In genomic region chr3:141489184-141489583, GRCh38 we compare ENCODE assay signal across 12 cellular contexts. TPM values are rescaled to one million over a fixed set of nuclear protein-coding genes. Genes with fewer than 3 reads are reported as not detected.
DNase-seq lines count a peak whose midpoint lies in the region; ATAC-seq, FAIRE-seq and TF ChIP-seq lines count a peak whose summit lies in the region.
"Had no signal": no experiment of that assay in that cellular context is flagged by ENCODE, and none has a peak within 500 bp of the region (broad histone marks: within the 10 kb centered on the region; RNA-seq: fewer than 3 reads in every experiment).

No MANE protein-coding gene starts in this region.

- H3K9me3 ChIP-seq in A549, result no peaks in the 10 kb centered on the region
- H3K9me3 ChIP-seq in SK-N-MC (ENCODE audit: low read depth, low read length), result no peaks in the 10 kb centered on the region
- no peaks in the 10 kb centered on the region for H3K9me3 ChIP-seq in trophoblast cell (ENCODE audit: insufficient read depth, low read depth, low read length)
- H3K9me3 ChIP-seq: stomach had no signal

- peaks cover 41% of the 10 kb centered on the region for H3K4me1 ChIP-seq in A549
- peaks cover 3 to 7% of the 10 kb centered on the region in 2 experiments for H3K4me1 ChIP-seq in trophoblast cell (ENCODE audit: control insufficient read depth in 1 of 2, insufficient read depth in 2 of 2, low read length in 2 of 2)

- no peak overlapping the region for H3K18ac ChIP-seq in trophoblast cell (ENCODE audit: low read length)

- no peak overlapping the region for H2BK120ac ChIP-seq in trophoblast cell (ENCODE audit: insufficient read depth, low read length, poor library complexity)

- FAIRE-seq in A549 (lab: Jason Lieb, UNC) (no peak), GM18507 (lab: Jason Lieb, UNC) (peak; percentile 83)

- no peak overlapping the region for H2AK5ac ChIP-seq in trophoblast cell (ENCODE audit: low read length)

- H3K27me3 Mint-ChIP-seq in endothelial cell (ENCODE audit: unreplicated experiment), result peaks cover 19% of the 10 kb centered on the region

- no peak overlapping the region for H2AFZ ChIP-seq in trophoblast cell (ENCODE audit: insufficient read depth, low read length, poor library complexity)

- peaks cover 4% of the 10 kb centered on the region for H3K36me3 Mint-ChIP-seq in endothelial cell (ENCODE audit: low read depth, unreplicated experiment)
- H3K36me3 Mint-ChIP-seq: mesothelial cell of epicardium had no signal

- H2BK12ac ChIP-seq in trophoblast cell (ENCODE audit: low read length), result no peak overlapping the region

- CTCF ChIA-PET in A549 (lab: Yijun Ruan, JAX), result interaction anchor here (0.8 to 1.2 kb wide), 2 partner anchors 8 to 24 kb away, joined by 3 to 4 read pairs; no protein-coding TSS in a partner anchor

- no peak overlapping the region for H4K91ac ChIP-seq in trophoblast cell (ENCODE audit: low read depth, low read length)

- TF ChIP-seq POLR2A in A549 (IDR thresholded peaks at IDR 0.05; ENCODE audit: low read length), result no peak

- TF ChIP-seq RAD21 in A549 (conservative IDR thresholded peaks at IDR 0.05 in 1 of 2, IDR thresholded peaks at IDR 0.05 in 1 of 2), result no peak

- no peak for ATAC-seq in A549
- no peak for ATAC-seq in GM19467 (IDR thresholded peaks at IDR 0.05; ENCODE audit: unreplicated experiment)

- no peak overlapping the region for H3K23ac ChIP-seq in trophoblast cell (ENCODE audit: low read length)

- TF ChIP-seq EP300 in A549 (IDR thresholded peaks at IDR 0.05), result no peak

- H3K27ac ChIP-seq in A549, result no peak overlapping the region
- H3K27ac ChIP-seq in SK-N-MC, result no peak overlapping the region
- H3K27ac ChIP-seq in trophoblast cell (ENCODE audit: low read depth, low read length), result no peak overlapping the region
- H3K27ac ChIP-seq: stomach had no signal

- H3K4me3 Mint-ChIP-seq in endothelial cell (ENCODE audit: unreplicated experiment), result peak overlapping the region; percentile 77
- H3K4me3 Mint-ChIP-seq: mesothelial cell of epicardium had no signal

- POLR2A ChIA-PET in A549 (lab: Yijun Ruan, JAX), result interaction anchor here (0.6 kb wide), 1 partner anchor 160 kb away, joined by 3 read pairs; no protein-coding TSS in a partner anchor

- TF ChIP-seq CTCF in A549 (IDR thresholded peaks at IDR 0.05), result no peak
- TF ChIP-seq CTCF in endothelial cell (IDR thresholded peaks at IDR 0.05; ENCODE audit: unreplicated experiment), result no peak

- H3K9ac ChIP-seq in SK-N-MC (ENCODE audit: insufficient read length) (peak overlapping the region; percentile 21), trophoblast cell (ENCODE audit: low read length) (no peak overlapping the region)

- H3K14ac ChIP-seq in trophoblast cell (ENCODE audit: low read length), result no peak overlapping the region

- WGBS in A549 (ENCODE audit: missing lambda C conversion rate), result 22% methylated on average over 1 of the region's 1 CpG
- WGBS in trophoblast cell (ENCODE audit: extremely low coverage, insufficient coverage, insufficient read length), result no CpG with 5 or more reads among the region's 1 CpG

- H3K79me2 ChIP-seq in trophoblast cell (ENCODE audit: control insufficient read depth, insufficient read depth, low read length, poor library complexity), result peaks cover 7% of the 10 kb centered on the region

- peak overlapping the region; percentile 97 for H3K4me2 ChIP-seq in A549
- H3K4me2 ChIP-seq in trophoblast cell (ENCODE audit: low read length), result no peak overlapping the region

- peaks cover 17% of the 10 kb centered on the region for H3K79me1 ChIP-seq in trophoblast cell (ENCODE audit: low read length)

- H3K36me3 ChIP-seq in SK-N-MC (ENCODE audit: insufficient read depth, low read length), result no peaks in the 10 kb centered on the region
- H3K36me3 ChIP-seq in trophoblast cell (ENCODE audit: control insufficient read depth in 1 of 2, insufficient read depth in 2 of 2, low read length in 2 of 2), result no peaks in the 10 kb centered on the region
- H3K36me3 ChIP-seq: stomach had no signal

- H3K4me3 ChIP-seq in A549, result no peak overlapping the region
- peak overlapping the region; percentile 14 for H3K4me3 ChIP-seq in SK-N-MC
- no peak overlapping the region for H3K4me3 ChIP-seq in trophoblast cell (ENCODE audit: low read depth, low read length)
- H3K4me3 ChIP-seq: stomach had no signal

- no peak overlapping the region for H3K4ac ChIP-seq in trophoblast cell (ENCODE audit: low read depth, low read length)

- H3K9me3 Mint-ChIP-seq in endothelial cell (ENCODE audit: unreplicated experiment), result no peaks in the 10 kb centered on the region
- H3K9me3 Mint-ChIP-seq: mesothelial cell of epicardium had no signal

- H4K12ac ChIP-seq in trophoblast cell (ENCODE audit: low read depth, low read length), result no peak overlapping the region

- H2BK5ac ChIP-seq in trophoblast cell (ENCODE audit: low read depth, low read length, poor library complexity), result no peak overlapping the region

- H4K8ac ChIP-seq in trophoblast cell (ENCODE audit: low read depth, low read length), result no peak overlapping the region

- DNase-seq in A549 (ENCODE audit: low read depth in 1 of 2, low spot score in 1 of 2), result no peak
- no peak for DNase-seq in GM18507 (ENCODE audit: extremely low spot score, insufficient read length, low read depth)
- no peak for DNase-seq in SK-N-MC (ENCODE audit: low read depth, low spot score)
- no peak for DNase-seq in endothelial cell (ENCODE audit: low spot score)
- DNase-seq in NCI-H1105 treated with DMSO at 0.1 percent for 48 hours (lab: John Stamatoyannopoulos, UW), result no peak
- no peak for DNase-seq in trophoblast cell
- DNase-seq in AG08395 (ENCODE audit: low spot score), result no peak
- DNase-seq: aorta, COR-L47, stomach had no signal

- H3K27me3 ChIP-seq in trophoblast cell (ENCODE audit: insufficient read depth, low read length), result no peaks in the 10 kb centered on the region
- H3K27me3 ChIP-seq: stomach had no signal

- H3K27ac Mint-ChIP-seq in endothelial cell (ENCODE audit: unreplicated experiment), result peak overlapping the region; percentile 89
- H3K27ac Mint-ChIP-seq: mesothelial cell of epicardium had no signal

- H3K4me1 Mint-ChIP-seq in endothelial cell (ENCODE audit: unreplicated experiment), result peaks cover 41% of the 10 kb centered on the region

TF ChIP-seq in A549, 52 proteins besides CTCF, POLR2A, EP300 and RAD21:
- TF ChIP-seq HEYL (CRISPR knock-in tag; IDR thresholded peaks at IDR 0.05), result no peak
- TF ChIP-seq, protein P1, sequence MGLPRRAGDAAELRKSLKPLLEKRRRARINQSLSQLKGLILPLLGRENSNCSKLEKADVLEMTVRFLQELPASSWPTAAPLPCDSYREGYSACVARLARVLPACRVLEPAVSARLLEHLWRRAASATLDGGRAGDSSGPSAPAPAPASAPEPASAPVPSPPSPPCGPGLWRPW (IDR thresholded peaks at IDR 0.05), result no peak
- TF ChIP-seq RARB (CRISPR knock-in tag; IDR thresholded peaks at IDR 0.05), result no peak
- no peak for TF ChIP-seq FOXS1 (CRISPR knock-in tag; IDR thresholded peaks at IDR 0.05)
- TF ChIP-seq NPAS2 (CRISPR knock-in tag; IDR thresholded peaks at IDR 0.05; ENCODE audit: borderline replicate concordance), result no peak
- TF ChIP-seq KDM1A (IDR thresholded peaks at IDR 0.05; ENCODE audit: low read depth), result no peak
- TF ChIP-seq ELK1 (IDR thresholded peaks at IDR 0.05; ENCODE audit: low read depth, low read length), result no peak
- no peak for TF ChIP-seq JUN (IDR thresholded peaks at IDR 0.05)
- TF ChIP-seq MAZ (IDR thresholded peaks at IDR 0.05; ENCODE audit: borderline replicate concordance, low read depth, low read length), result no peak
- TF ChIP-seq CBX2 (IDR thresholded peaks at IDR 0.05; ENCODE audit: borderline replicate concordance, low read depth), result no peak
- TF ChIP-seq NR3C1 (IDR thresholded peaks at IDR 0.05), result no peak

RNA-seq across cellular contexts. Expression of gene RASA2, which starts 2.4 kb away (rescaled TPM):
- polyA plus RNA-seq in A549 (2011; rRNA removed), result 9.2 and 12.0 TPM in 2 replicates
- polyA plus RNA-seq in A549 (2012; cell fraction: cytosol; rRNA removed), result 2.0 and 2.1 TPM in 2 replicates
- polyA plus RNA-seq in A549 (2012; cell fraction: nucleus; rRNA removed), result 2.7 and 3.1 TPM in 2 replicates
- polyA plus RNA-seq in A549 (2017; fragmentation: RNase III; extraction: RNeasy Plus Mini Kit Qiagen cat#74134 plus additional on column Dnase treatment), result 5.0 to 6.8 TPM (median 6.7 TPM) in 3 replicates
- polyA minus RNA-seq in A549 (2011; rRNA and poly(A)+ RNA removed), result 4.9 and 7.9 TPM in 2 replicates
- 32.5 TPM for total RNA-seq in endothelial cell (ENCODE audit: unreplicated experiment)
- polyA plus RNA-seq in trophoblast cell (2013), result 10.9 and 11.3 TPM in 2 replicates
